12 cellular contexts compared by ENCODE assay signal in the genomic region with DNA sequence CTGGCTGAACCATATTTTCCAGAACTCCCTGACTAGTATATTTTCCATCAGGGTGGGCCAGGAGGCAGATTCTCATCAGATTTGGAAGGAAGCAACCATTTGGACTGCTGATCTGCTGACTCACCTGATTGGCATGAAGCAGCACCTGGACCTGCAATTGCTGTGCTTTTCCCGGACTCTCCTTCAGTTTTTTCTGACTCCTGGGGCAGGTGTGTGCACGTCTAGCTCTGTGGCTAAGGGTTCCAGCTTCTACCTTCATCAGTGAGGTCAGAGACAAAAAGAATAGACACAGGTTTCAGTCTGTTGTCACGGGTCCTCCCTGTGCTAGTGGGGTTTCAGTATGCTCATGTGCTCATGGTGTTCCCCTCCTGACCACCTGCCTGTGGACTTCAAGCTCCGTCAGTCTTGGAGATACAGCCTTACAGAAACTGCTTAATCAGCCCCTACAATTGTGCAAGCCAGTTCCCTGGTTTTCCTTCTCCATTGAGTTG. TPM values are rescaled to one million over a fixed set of nuclear protein-coding genes. Genes with fewer than 3 reads are reported as not detected.
DNase-seq lines count a peak whose midpoint lies in the region; ATAC-seq and TF ChIP-seq lines count a peak whose summit lies in the region.
"Had no signal": no experiment of that assay in that cellular context is flagged by ENCODE, and none has a peak within 500 bp of the region (broad histone marks: within the 10 kb centered on the region; RNA-seq: fewer than 3 reads in every experiment).

No MANE protein-coding gene starts in this region.

- peak overlapping the region in 4 of 9 donors; percentile 32 to 68 (median 44) for H3K27ac Mint-ChIP-seq in naive thymus-derived CD4-positive, alpha-beta T cell
- no peak overlapping the region for H3K27ac Mint-ChIP-seq in progenitor cell of endocrine pancreas

- TF ChIP-seq EP300 in sigmoid colon (IDR thresholded peaks at IDR 0.05), result no peak

- no peaks in the 10 kb centered on the region for H3K27me3 ChIP-seq in naive thymus-derived CD4-positive, alpha-beta T cell (ENCODE audit: control insufficient read depth in 2 of 2, insufficient read depth in 2 of 2, low read length in 2 of 2)
- H3K27me3 ChIP-seq in sigmoid colon, result no peaks in the 10 kb centered on the region
- H3K27me3 ChIP-seq: uterus had no signal

- H3K27me3 Mint-ChIP-seq in naive thymus-derived CD4-positive, alpha-beta T cell, result no peaks in the 10 kb centered on the region
- H3K27me3 Mint-ChIP-seq in progenitor cell of endocrine pancreas, result no peaks in the 10 kb centered on the region

- H3K9me3 Mint-ChIP-seq in naive thymus-derived CD4-positive, alpha-beta T cell, result peaks cover 0 to 4% (median 0%) of the 10 kb centered on the region in 11 donors
- no peaks in the 10 kb centered on the region for H3K9me3 Mint-ChIP-seq in progenitor cell of endocrine pancreas (ENCODE audit: low read depth)
- H3K9me3 Mint-ChIP-seq: nephron progenitor cell had no signal

- peaks cover 5 to 10% of the 10 kb centered on the region in 2 donors for H3K4me1 ChIP-seq in naive thymus-derived CD4-positive, alpha-beta T cell (ENCODE audit: control insufficient read depth in 2 of 2, insufficient read depth in 2 of 2, low read length in 2 of 2)
- peaks cover 0 to 17% (median 14%) of the 10 kb centered on the region in 4 donors for H3K4me1 ChIP-seq in sigmoid colon
- H3K4me1 ChIP-seq: uterus had no signal

- TF ChIP-seq CTCF in GM10266 (IDR thresholded peaks at IDR 0.05; ENCODE audit: control insufficient read depth, insufficient read depth, low read depth, missing control alignments) (no peak), progenitor cell of endocrine pancreas (IDR thresholded peaks at IDR 0.05; ENCODE audit: unreplicated experiment) (no peak), sigmoid colon (IDR thresholded peaks at IDR 0.05) (no peak)

- POLR2A ChIA-PET in naive thymus-derived CD4-positive, alpha-beta T cell (lab: Charles Lee), result interaction anchor here (1.0 to 10.2 kb wide), 5 partner anchors 6 to 98 kb away, joined by 3 to 251 read pairs (median 108); partner anchors contain the start of genes COPG1 and HMCES

- WGBS in sigmoid colon, 2 donors, result 51 to 69% methylated on average over 4 of the region's 4 CpGs

- peak; percentile 38 for ATAC-seq in HG02759 (IDR thresholded peaks at IDR 0.05; ENCODE audit: unreplicated experiment)
- ATAC-seq in naive thymus-derived CD4-positive, alpha-beta T cell, result no peak
- no peak for ATAC-seq in GM19324 (IDR thresholded peaks at IDR 0.05; ENCODE audit: low FRiP score, unreplicated experiment)

- peak overlapping the region; percentile 12 for H3K27ac ChIP-seq in naive thymus-derived CD4-positive, alpha-beta T cell (ENCODE audit: low read depth, low read length)
- no peak overlapping the region for H3K27ac ChIP-seq in sigmoid colon
- H3K27ac ChIP-seq: uterus had no signal

- peak; percentile 76 for DNase-seq in GM10266 (ENCODE audit: extremely low spot score)
- peak; percentile 79 for DNase-seq in RPMI8226
- no peak for DNase-seq in naive thymus-derived CD4-positive, alpha-beta T cell
- DNase-seq in progenitor cell of endocrine pancreas (ENCODE audit: low spot score, unreplicated experiment), result no peak
- DNase-seq in glomerular visceral epithelial cell (ENCODE audit: extremely low spot score), result no peak
- no peak for DNase-seq in sigmoid colon
- DNase-seq: activated CD4-positive, CD25-positive, alpha-beta regulatory T cell; activated naive CD4-positive, alpha-beta T cell treated with anti-CD3 and anti-CD28 coated beads, Interleukin-2, amount 50 U/mL, for 16 hours; nephron progenitor cell; uterus had no signal

- H3K4me1 Mint-ChIP-seq in naive thymus-derived CD4-positive, alpha-beta T cell, result peaks cover 23 to 45% (median 32%) of the 10 kb centered on the region in 7 donors
- H3K4me1 Mint-ChIP-seq in progenitor cell of endocrine pancreas (ENCODE audit: low read depth), result peaks cover 14% of the 10 kb centered on the region

- peak overlapping the region in 1 of 10 donors; percentile 5 for H3K4me3 Mint-ChIP-seq in naive thymus-derived CD4-positive, alpha-beta T cell
- no peak overlapping the region for H3K4me3 Mint-ChIP-seq in progenitor cell of endocrine pancreas (ENCODE audit: low read depth)
- H3K4me3 Mint-ChIP-seq: nephron progenitor cell had no signal

- no peak for TF ChIP-seq POLR2A in sigmoid colon (IDR thresholded peaks at IDR 0.05)

- H3K9me3 ChIP-seq in naive thymus-derived CD4-positive, alpha-beta T cell (ENCODE audit: control insufficient read depth in 2 of 3, low read length in 3 of 3), result no peaks in the 10 kb centered on the region
- H3K9me3 ChIP-seq in sigmoid colon, result no peaks in the 10 kb centered on the region
- H3K9me3 ChIP-seq: uterus had no signal

- H3K36me3 ChIP-seq in naive thymus-derived CD4-positive, alpha-beta T cell (ENCODE audit: control insufficient read depth in 2 of 3, insufficient read depth in 3 of 3, low read length in 3 of 3), result peaks cover 0 to 7% (median 0%) of the 10 kb centered on the region in 3 experiments
- no peaks in the 10 kb centered on the region for H3K36me3 ChIP-seq in sigmoid colon
- H3K36me3 ChIP-seq: uterus had no signal

- H3K4me3 ChIP-seq in naive thymus-derived CD4-positive, alpha-beta T cell (ENCODE audit: low read length), result no peak overlapping the region
- no peak overlapping the region for H3K4me3 ChIP-seq in sigmoid colon
- H3K4me3 ChIP-seq: uterus had no signal

- intact Hi-C loops in naive thymus-derived CD4-positive, alpha-beta T cell (cut with micrococcal nuclease), result loop anchor here in 1 of 2 donors (10.0 kb wide), 1 partner anchor 655 kb away; the partner anchor contains the start of gene RPN1
- intact Hi-C loops in sigmoid colon (cut with DNase I), result no loop called here

- CTCF ChIA-PET in naive thymus-derived CD4-positive, alpha-beta T cell (lab: Charles Lee), result interaction anchor here (0.6 kb wide), 1 partner anchor 529 kb away, joined by 3 read pairs; no protein-coding TSS in a partner anchor

- H3K36me3 Mint-ChIP-seq in naive thymus-derived CD4-positive, alpha-beta T cell, result peaks cover 0 to 13% (median 0%) of the 10 kb centered on the region in 5 donors
- H3K36me3 Mint-ChIP-seq in progenitor cell of endocrine pancreas (ENCODE audit: insufficient read depth), result peaks cover 2% of the 10 kb centered on the region

RNA-seq across cellular contexts. Expression of gene HMCES, which starts 31.5 kb away (rescaled TPM):
- 10 to 100 TPM; 45.7 to 56.4 (median 52.5) TPM for total RNA-seq in naive thymus-derived CD4-positive, alpha-beta T cell
- 100 to 1,000 TPM in 1 of 2 donors, 10 to 100 TPM in 1; 85.3 to 135 TPM for polyA plus RNA-seq in naive thymus-derived CD4-positive, alpha-beta T cell
- total RNA-seq in progenitor cell of endocrine pancreas, result 35.3 TPM in 2 replicates
- 10 to 100 TPM; 15.2 to 22.5 (median 20.2) TPM for total RNA-seq in sigmoid colon
- 10 to 100 TPM; 21.6 to 41.2 (median 25.4) TPM for polyA plus RNA-seq in sigmoid colon

Comparison
In these comparisons a context has a peak if more than half of its experiments do, and no peak if none do; other contexts are left out.
1. DNase-seq: peak in GM10266 (single experiment) and RPMI8226 (single experiment); none in naive thymus-derived CD4-positive, alpha-beta T cell (0 of 9), progenitor cell of endocrine pancreas (single experiment), glomerular visceral epithelial cell (single experiment) and sigmoid colon (single experiment).